Comparison of ENCODE assay signal across 8 cellular contexts in genomic region chr17:9959377-9959981, GRCh38. TPM values are rescaled to one million over a fixed set of nuclear protein-coding genes. Genes with fewer than 3 reads are reported as not detected.
DNase-seq lines count a peak whose midpoint lies in the region; ATAC-seq and TF ChIP-seq lines count a peak whose summit lies in the region.

No MANE protein-coding gene starts in this region.

- H3K4me3 ChIP-seq in HFF-Myc (replicated peaks; ENCODE audit: low read depth, low read length) (no peak overlapping the region), WI38 (ENCODE audit: low read depth, low read length) (no peak overlapping the region)

- intact Hi-C loops in sciatic nerve (cut with DNase I) = no loop called here

- H3K27ac ChIP-seq in foreskin keratinocyte = no peak overlapping the region

- no peaks in the 10 kb centered on the region for H3K4me1 ChIP-seq in foreskin keratinocyte

- TF ChIP-seq CTCF in HFF-Myc (IDR thresholded peaks at IDR 0.05; ENCODE audit: low read depth, low read length, missing control alignments) (peak; percentile 87), WI38 (IDR thresholded peaks at IDR 0.05; ENCODE audit: low read depth, low read length) (peak; percentile 61), foreskin keratinocyte (conservative IDR thresholded peaks at IDR 0.05) (peak; percentile 65)

- H3K27me3 ChIP-seq in foreskin keratinocyte = no peaks in the 10 kb centered on the region

- DNase-seq in COLO668 (lab: John Stamatoyannopoulos, UW; ENCODE audit: unreplicated experiment) (peak; percentile 11), HFF-Myc (ENCODE audit: extremely low read depth, low read depth) (no peak), foreskin keratinocyte (no peak), sciatic nerve (ENCODE audit: low spot score) (no peak), COR-L47 (lab: John Stamatoyannopoulos, UW) (no peak), NCI-H510A treated with DMSO at 0.1 percent for 48 hours (lab: John Stamatoyannopoulos, UW) (no peak)
- no peak for DNase-seq in effector CD8-positive, alpha-beta T cell (lab: John Stamatoyannopoulos, UW)

- ATAC-seq in foreskin keratinocyte (peak; percentile 56), sciatic nerve (peak; percentile 54)

RNA-seq across cellular contexts. Expression of gene RCVRN, which starts 54.4 kb away (rescaled TPM):
- total RNA-seq in foreskin keratinocyte (not detected in 2 replicates), sciatic nerve (1.0 TPM)
- polyA plus RNA-seq in foreskin keratinocyte = not detected in 2 replicates
